In the genomic region with DNA sequence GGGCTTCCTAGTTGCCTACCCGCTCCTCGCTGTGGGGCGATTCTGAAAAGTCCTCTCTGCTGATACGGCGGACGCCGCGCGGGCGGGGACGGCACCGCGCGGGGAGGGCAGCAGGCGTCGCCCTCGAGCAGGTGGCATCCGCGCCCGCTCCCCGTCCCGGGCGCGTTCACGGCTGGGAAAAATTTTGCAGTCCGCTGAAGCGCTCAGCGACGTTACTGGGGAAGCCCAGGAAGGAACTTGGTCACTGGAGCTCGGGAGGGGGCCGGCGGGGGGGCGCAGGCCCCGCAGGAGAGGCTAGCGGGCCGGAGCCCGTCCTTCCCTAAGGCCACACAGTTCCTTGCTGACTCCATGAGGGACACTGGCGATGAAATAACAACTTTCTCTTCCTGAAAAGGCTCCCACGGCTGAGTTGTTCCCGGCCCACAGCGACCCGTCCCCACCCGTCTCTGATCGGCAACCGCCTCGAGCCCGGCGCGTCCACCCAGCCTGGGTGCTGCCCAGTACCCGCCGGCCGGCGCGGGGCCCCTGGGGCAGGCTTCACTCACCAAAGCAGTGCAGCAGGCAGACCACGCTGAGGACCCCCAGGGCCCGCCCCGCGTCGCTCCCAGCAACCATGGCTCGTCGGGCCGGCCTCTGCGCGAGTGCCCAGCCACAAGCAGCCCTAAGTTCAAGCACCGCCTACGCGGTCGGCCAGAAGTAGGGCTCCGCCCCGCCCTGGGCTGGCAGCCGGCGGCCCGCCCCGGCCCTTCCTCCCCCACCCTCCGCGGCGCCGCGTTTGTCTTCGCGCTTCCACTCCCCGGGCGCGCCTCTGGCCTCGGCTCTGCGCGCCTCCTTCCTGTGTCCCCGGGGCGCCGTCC, we compare ENCODE assay signal across 1 cellular context.
A peak's percentile ranks its signal among the peaks of the same experiment; 100 is the strongest.
TF ChIP-seq lines count a peak whose summit lies in the region.

A gene with protein sequence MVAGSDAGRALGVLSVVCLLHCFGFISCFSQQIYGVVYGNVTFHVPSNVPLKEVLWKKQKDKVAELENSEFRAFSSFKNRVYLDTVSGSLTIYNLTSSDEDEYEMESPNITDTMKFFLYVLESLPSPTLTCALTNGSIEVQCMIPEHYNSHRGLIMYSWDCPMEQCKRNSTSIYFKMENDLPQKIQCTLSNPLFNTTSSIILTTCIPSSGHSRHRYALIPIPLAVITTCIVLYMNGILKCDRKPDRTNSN (minus strand): TSS at position 669 of the 857 bp plus-strand sequence. CDS start 54 bp downstream, at position 615.

TF ChIP-seq in HEK293, 187 proteins besides CTCF, POLR2A, EP300 and RAD21 (continued from another document and continues in another):
- TF ChIP-seq ZNF704 (tag by site-specific recombination; IDR thresholded peaks at IDR 0.05), result peak; percentile 60; the same call in 1 of the 2 replicates
- peak; percentile 80; the same call in 1 of the 2 replicates for TF ChIP-seq IKZF3 (tag by site-specific recombination; IDR thresholded peaks at IDR 0.05)
- no peak for TF ChIP-seq ZNF354C (tag by site-specific recombination; IDR thresholded peaks at IDR 0.05; ENCODE audit: borderline replicate concordance, low read depth)
- no peak for TF ChIP-seq SCRT1 (tag by site-specific recombination; IDR thresholded peaks at IDR 0.05; ENCODE audit: borderline replicate concordance)
- TF ChIP-seq, protein P1, sequence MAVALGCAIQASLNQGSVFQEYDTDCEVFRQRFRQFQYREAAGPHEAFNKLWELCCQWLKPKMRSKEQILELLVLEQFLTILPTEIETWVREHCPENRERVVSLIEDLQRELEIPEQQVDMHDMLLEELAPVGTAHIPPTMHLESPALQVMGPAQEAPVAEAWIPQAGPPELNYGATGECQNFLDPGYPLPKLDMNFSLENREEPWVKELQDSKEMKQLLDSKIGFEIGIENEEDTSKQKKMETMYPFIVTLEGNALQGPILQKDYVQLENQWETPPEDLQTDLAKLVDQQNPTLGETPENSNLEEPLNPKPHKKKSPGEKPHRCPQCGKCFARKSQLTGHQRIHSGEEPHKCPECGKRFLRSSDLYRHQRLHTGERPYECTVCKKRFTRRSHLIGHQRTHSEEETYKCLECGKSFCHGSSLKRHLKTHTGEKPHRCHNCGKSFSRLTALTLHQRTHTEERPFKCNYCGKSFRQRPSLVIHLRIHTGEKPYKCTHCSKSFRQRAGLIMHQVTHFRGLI (tag by site-specific recombination; IDR thresholded peaks at IDR 0.05), result peak; percentile 72
- TF ChIP-seq GLIS1 (tag by site-specific recombination; IDR thresholded peaks at IDR 0.05), result peak; percentile 69
- TF ChIP-seq ZNF791 (tag by site-specific recombination; IDR thresholded peaks at IDR 0.05), result no peak
- TF ChIP-seq ZBTB20 (tag by site-specific recombination; IDR thresholded peaks at IDR 0.05), result peak; percentile 91
- TF ChIP-seq YY1 (tag by site-specific recombination; IDR thresholded peaks at IDR 0.05), result 0 out of 2 replicates have a peak, but pooled peaks have one; percentile 14
- no peak for TF ChIP-seq ZNF280D (tag by site-specific recombination; IDR thresholded peaks at IDR 0.05)
- TF ChIP-seq MZF1 (tag by site-specific recombination; IDR thresholded peaks at IDR 0.05; ENCODE audit: borderline replicate concordance), result no peak
- no peak for TF ChIP-seq REST (tag by site-specific recombination; IDR thresholded peaks at IDR 0.05)
- TF ChIP-seq ZNF660 (tag by site-specific recombination; IDR thresholded peaks at IDR 0.05), result peak; percentile 84
- TF ChIP-seq, protein P2, sequence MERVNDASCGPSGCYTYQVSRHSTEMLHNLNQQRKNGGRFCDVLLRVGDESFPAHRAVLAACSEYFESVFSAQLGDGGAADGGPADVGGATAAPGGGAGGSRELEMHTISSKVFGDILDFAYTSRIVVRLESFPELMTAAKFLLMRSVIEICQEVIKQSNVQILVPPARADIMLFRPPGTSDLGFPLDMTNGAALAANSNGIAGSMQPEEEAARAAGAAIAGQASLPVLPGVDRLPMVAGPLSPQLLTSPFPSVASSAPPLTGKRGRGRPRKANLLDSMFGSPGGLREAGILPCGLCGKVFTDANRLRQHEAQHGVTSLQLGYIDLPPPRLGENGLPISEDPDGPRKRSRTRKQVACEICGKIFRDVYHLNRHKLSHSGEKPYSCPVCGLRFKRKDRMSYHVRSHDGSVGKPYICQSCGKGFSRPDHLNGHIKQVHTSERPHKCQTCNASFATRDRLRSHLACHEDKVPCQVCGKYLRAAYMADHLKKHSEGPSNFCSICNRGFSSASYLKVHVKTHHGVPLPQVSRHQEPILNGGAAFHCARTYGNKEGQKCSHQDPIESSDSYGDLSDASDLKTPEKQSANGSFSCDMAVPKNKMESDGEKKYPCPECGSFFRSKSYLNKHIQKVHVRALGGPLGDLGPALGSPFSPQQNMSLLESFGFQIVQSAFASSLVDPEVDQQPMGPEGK (tag by site-specific recombination; IDR thresholded peaks at IDR 0.05), result peak; percentile 85
- peak; percentile 84 for TF ChIP-seq PRDM10 (tag by site-specific recombination; IDR thresholded peaks at IDR 0.05)
- TF ChIP-seq, protein P3, sequence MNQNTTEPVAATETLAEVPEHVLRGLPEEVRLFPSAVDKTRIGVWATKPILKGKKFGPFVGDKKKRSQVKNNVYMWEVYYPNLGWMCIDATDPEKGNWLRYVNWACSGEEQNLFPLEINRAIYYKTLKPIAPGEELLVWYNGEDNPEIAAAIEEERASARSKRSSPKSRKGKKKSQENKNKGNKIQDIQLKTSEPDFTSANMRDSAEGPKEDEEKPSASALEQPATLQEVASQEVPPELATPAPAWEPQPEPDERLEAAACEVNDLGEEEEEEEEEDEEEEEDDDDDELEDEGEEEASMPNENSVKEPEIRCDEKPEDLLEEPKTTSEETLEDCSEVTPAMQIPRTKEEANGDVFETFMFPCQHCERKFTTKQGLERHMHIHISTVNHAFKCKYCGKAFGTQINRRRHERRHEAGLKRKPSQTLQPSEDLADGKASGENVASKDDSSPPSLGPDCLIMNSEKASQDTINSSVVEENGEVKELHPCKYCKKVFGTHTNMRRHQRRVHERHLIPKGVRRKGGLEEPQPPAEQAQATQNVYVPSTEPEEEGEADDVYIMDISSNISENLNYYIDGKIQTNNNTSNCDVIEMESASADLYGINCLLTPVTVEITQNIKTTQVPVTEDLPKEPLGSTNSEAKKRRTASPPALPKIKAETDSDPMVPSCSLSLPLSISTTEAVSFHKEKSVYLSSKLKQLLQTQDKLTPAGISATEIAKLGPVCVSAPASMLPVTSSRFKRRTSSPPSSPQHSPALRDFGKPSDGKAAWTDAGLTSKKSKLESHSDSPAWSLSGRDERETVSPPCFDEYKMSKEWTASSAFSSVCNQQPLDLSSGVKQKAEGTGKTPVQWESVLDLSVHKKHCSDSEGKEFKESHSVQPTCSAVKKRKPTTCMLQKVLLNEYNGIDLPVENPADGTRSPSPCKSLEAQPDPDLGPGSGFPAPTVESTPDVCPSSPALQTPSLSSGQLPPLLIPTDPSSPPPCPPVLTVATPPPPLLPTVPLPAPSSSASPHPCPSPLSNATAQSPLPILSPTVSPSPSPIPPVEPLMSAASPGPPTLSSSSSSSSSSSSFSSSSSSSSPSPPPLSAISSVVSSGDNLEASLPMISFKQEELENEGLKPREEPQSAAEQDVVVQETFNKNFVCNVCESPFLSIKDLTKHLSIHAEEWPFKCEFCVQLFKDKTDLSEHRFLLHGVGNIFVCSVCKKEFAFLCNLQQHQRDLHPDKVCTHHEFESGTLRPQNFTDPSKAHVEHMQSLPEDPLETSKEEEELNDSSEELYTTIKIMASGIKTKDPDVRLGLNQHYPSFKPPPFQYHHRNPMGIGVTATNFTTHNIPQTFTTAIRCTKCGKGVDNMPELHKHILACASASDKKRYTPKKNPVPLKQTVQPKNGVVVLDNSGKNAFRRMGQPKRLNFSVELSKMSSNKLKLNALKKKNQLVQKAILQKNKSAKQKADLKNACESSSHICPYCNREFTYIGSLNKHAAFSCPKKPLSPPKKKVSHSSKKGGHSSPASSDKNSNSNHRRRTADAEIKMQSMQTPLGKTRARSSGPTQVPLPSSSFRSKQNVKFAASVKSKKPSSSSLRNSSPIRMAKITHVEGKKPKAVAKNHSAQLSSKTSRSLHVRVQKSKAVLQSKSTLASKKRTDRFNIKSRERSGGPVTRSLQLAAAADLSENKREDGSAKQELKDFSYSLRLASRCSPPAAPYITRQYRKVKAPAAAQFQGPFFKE (tag by site-specific recombination; IDR thresholded peaks at IDR 0.05; ENCODE audit: borderline replicate concordance), result no peak
- TF ChIP-seq ZBTB48 (tag by site-specific recombination; IDR thresholded peaks at IDR 0.05), result peak; percentile 64; the same call in 1 of the 2 replicates
- TF ChIP-seq KLF1 (tag by site-specific recombination; IDR thresholded peaks at IDR 0.05), result peak; percentile 81
- no peak for TF ChIP-seq ZNF670 (tag by site-specific recombination; IDR thresholded peaks at IDR 0.05; ENCODE audit: low read depth)
- TF ChIP-seq KLF10 (tag by site-specific recombination; IDR thresholded peaks at IDR 0.05), result peak; percentile 29
- peak; percentile 42; the same call in 1 of the 2 replicates for TF ChIP-seq ZNF600 (tag by site-specific recombination; IDR thresholded peaks at IDR 0.05)
